Comparison of ENCODE assay signal across 11 cellular contexts in genomic region chr13:43783820-43784219, GRCh38. TPM values are rescaled to one million over a fixed set of nuclear protein-coding genes. Genes with fewer than 3 reads are reported as not detected.
A peak's percentile ranks its signal among the peaks of the same experiment; 100 is the strongest.
DNase-seq lines count a peak whose midpoint lies in the region; ATAC-seq, FAIRE-seq and TF ChIP-seq lines count a peak whose summit lies in the region.
"Had no signal": no experiment of that assay in that cellular context is flagged by ENCODE, and none has a peak within 500 bp of the region (broad histone marks: within the 10 kb centered on the region; RNA-seq: fewer than 3 reads in every experiment).

No MANE protein-coding gene starts in this region.

- peak; percentile 54 for DNase-seq in MCF 10A (ENCODE audit: unreplicated experiment)
- DNase-seq in breast epithelium (ENCODE audit: low spot score in 2 of 2) = no peak
- peak; percentile 44 for DNase-seq in NCI-H446 treated with DMSO at 0.1 percent for 48 hours (lab: John Stamatoyannopoulos, UW)
- peak; percentile 16 to 42 for DNase-seq in fibroblast of lung (ENCODE audit: low read depth in 2 of 2)
- peak; percentile 76 for DNase-seq in superior temporal gyrus (ENCODE audit: extremely low spot score)
- DNase-seq in activated CD8-positive, alpha-beta memory T cell treated with anti-CD3 and anti-CD28 coated beads, Interleukin-2, amount 10 ng/mL, durations not matched to agents 7 days and 5 days = no peak
- DNase-seq in HepG2 (ENCODE audit: low spot score) = no peak

- H3K4me1 ChIP-seq in breast epithelium (no peaks in the 10 kb centered on the region), fibroblast of lung (ENCODE audit: control insufficient read depth, extremely low read depth, insufficient read depth, low read length) (peaks cover 3% of the 10 kb centered on the region), HepG2 (ENCODE audit: insufficient read depth, low read length) (peaks cover 7% of the 10 kb centered on the region; the same call in 1 of the 2 replicates)

- FAIRE-seq in HepG2 (lab: Jason Lieb, UNC) = no peak
- FAIRE-seq: HTR-8/SVneo had no signal

- CTCF ChIA-PET in MCF 10A (lab: Yijun Ruan, JAX) (interaction anchor here (0.6 to 1.3 kb wide), 2 partner anchors 17 to 591 kb away, joined by 3 read pairs; no protein-coding TSS in a partner anchor), HepG2 (lab: Yijun Ruan, JAX; ENCODE audit: low intra/inter-chr PET ratio, low total read pairs) (no interaction called here)
- CTCF ChIA-PET in activated CD8-positive, alpha-beta memory T cell treated with anti-CD3 and anti-CD28 coated beads, Interleukin-2, amount 10 ng/mL, durations not matched to agents 7 days and 5 days (lab: Charles Lee) = no interaction called here

- H3K27ac Mint-ChIP-seq in MCF 10A (ENCODE audit: low read depth, unreplicated experiment) = peak overlapping the region; percentile 19
- no peak overlapping the region for H3K27ac Mint-ChIP-seq in activated CD8-positive, alpha-beta memory T cell treated with anti-CD3 and anti-CD28 coated beads, Interleukin-2, amount 10 ng/mL, durations not matched to agents 7 days and 5 days
- H3K27ac Mint-ChIP-seq: CD14-positive monocyte, mesothelial cell of epicardium had no signal

- POLR2A ChIA-PET in MCF 10A (lab: Yijun Ruan, JAX) = no interaction called here
- POLR2A ChIA-PET in HepG2 (lab: Yijun Ruan, JAX) = no interaction called here

- H3K9me3 ChIP-seq in breast epithelium = no peaks in the 10 kb centered on the region
- no peaks in the 10 kb centered on the region for H3K9me3 ChIP-seq in fibroblast of lung (ENCODE audit: control insufficient read depth, insufficient read depth, low read depth, low read length)
- no peaks in the 10 kb centered on the region for H3K9me3 ChIP-seq in HepG2 (ENCODE audit: low read length)

- intact Hi-C loops in MCF 10A (cut with micrococcal nuclease) = no loop called here
- intact Hi-C loops in breast epithelium (cut with DNase I; ENCODE audit: low total_unique reads) = no loop called here
- intact Hi-C loops in HepG2 (cut with micrococcal nuclease; ENCODE audit: unreplicated experiment) = no loop called here

- WGBS in HepG2 (ENCODE audit: low lambda C conversion rate) = 0% methylated on average over 2 of the region's 2 CpGs

- TF ChIP-seq RAD21 in HepG2 (CRISPR knock-in tag; IDR thresholded peaks at IDR 0.05) = no peak

- H2AFZ ChIP-seq in fibroblast of lung (ENCODE audit: low read length) = no peak overlapping the region
- H2AFZ ChIP-seq in HepG2 (ENCODE audit: low read length) = no peak overlapping the region

- no peak overlapping the region for H3K9ac ChIP-seq in fibroblast of lung (ENCODE audit: insufficient read depth, low read length)
- H3K9ac ChIP-seq in HepG2 (ENCODE audit: insufficient read depth, low read depth, low read length) = no peak overlapping the region

- in situ Hi-C loops in HepG2 (cut with HindIII; ENCODE audit: extremely low pct_ligation_motif_present, low pct_unique_long_range_greater_than_20kb) = loop anchor here (25.0 kb wide), 1 partner anchor 472 kb away; no protein-coding TSS in a partner anchor

- no peaks in the 10 kb centered on the region for H3K36me3 Mint-ChIP-seq in MCF 10A (ENCODE audit: insufficient read depth, unreplicated experiment)
- H3K36me3 Mint-ChIP-seq in activated CD8-positive, alpha-beta memory T cell treated with anti-CD3 and anti-CD28 coated beads, Interleukin-2, amount 10 ng/mL, durations not matched to agents 7 days and 5 days = no peaks in the 10 kb centered on the region
- H3K36me3 Mint-ChIP-seq: CD14-positive monocyte, mesothelial cell of epicardium had no signal

- H3K4me3 ChIP-seq in breast epithelium (no peak overlapping the region), fibroblast of lung (replicated peaks in 1 of 4; ENCODE audit: control extremely low read depth in 1 of 4, insufficient read depth in 1 of 4, low read depth in 3 of 4, low read length in 4 of 4) (no peak overlapping the region), HepG2 (replicated peaks in 1 of 3; ENCODE audit: insufficient read depth in 1 of 3, low read depth in 2 of 3, low read length in 3 of 3) (no peak overlapping the region)

- TF ChIP-seq EP300 in HepG2 (IDR thresholded peaks at IDR 0.05; ENCODE audit: low read depth in 2 of 2, low read length in 2 of 2) (no peak), HepG2 (CRISPR knock-in tag; IDR thresholded peaks at IDR 0.05; ENCODE audit: borderline replicate concordance) (no peak)

- no peak overlapping the region for H3K4me3 Mint-ChIP-seq in MCF 10A (ENCODE audit: unreplicated experiment)
- H3K4me3 Mint-ChIP-seq in activated CD8-positive, alpha-beta memory T cell treated with anti-CD3 and anti-CD28 coated beads, Interleukin-2, amount 10 ng/mL, durations not matched to agents 7 days and 5 days = no peak overlapping the region
- H3K4me3 Mint-ChIP-seq: CD14-positive monocyte, mesothelial cell of epicardium had no signal

- H3K4me2 ChIP-seq in fibroblast of lung (ENCODE audit: extremely low read depth, insufficient read depth, low read length) (no peak overlapping the region), HepG2 (ENCODE audit: low read depth, low read length) (no peak overlapping the region)

- BruUV-seq in MCF 10A (replicated peaks; lab: Mats Ljungman, UMichigan) (no TSS peak), HepG2 (replicated peaks; lab: Mats Ljungman, UMichigan) (no TSS peak)

- no peaks in the 10 kb centered on the region for H3K79me2 ChIP-seq in fibroblast of lung (ENCODE audit: control insufficient read depth, insufficient read depth, low read length)
- H3K79me2 ChIP-seq in HepG2 (ENCODE audit: insufficient read depth, low read length) = no peaks in the 10 kb centered on the region

- H3K36me3 ChIP-seq in breast epithelium (no peaks in the 10 kb centered on the region), fibroblast of lung (ENCODE audit: control insufficient read depth, insufficient read depth, low read length) (no peaks in the 10 kb centered on the region), HepG2 (replicated peaks in 1 of 2; ENCODE audit: control insufficient read depth in 1 of 2, insufficient read depth in 2 of 2, low read length in 2 of 2) (no peaks in the 10 kb centered on the region)

- peaks cover 20% of the 10 kb centered on the region for H3K4me1 Mint-ChIP-seq in MCF 10A (ENCODE audit: insufficient read depth, unreplicated experiment)
- peaks cover 13% of the 10 kb centered on the region for H3K4me1 Mint-ChIP-seq in activated CD8-positive, alpha-beta memory T cell treated with anti-CD3 and anti-CD28 coated beads, Interleukin-2, amount 10 ng/mL, durations not matched to agents 7 days and 5 days

- TF ChIP-seq POLR2A in breast epithelium (IDR thresholded peaks at IDR 0.05) (no peak), HepG2 (IDR thresholded peaks at IDR 0.05; ENCODE audit: insufficient read depth in 1 of 2, low read depth in 2 of 2, low read length in 2 of 2) (no peak)

- H3K27me3 ChIP-seq in breast epithelium = no peaks in the 10 kb centered on the region
- no peaks in the 10 kb centered on the region for H3K27me3 ChIP-seq in fibroblast of lung (ENCODE audit: control insufficient read depth, insufficient read depth, low read length)
- peaks cover 2 to 32% of the 10 kb centered on the region in 2 experiments; a peak in 4 of 5 replicates for H3K27me3 ChIP-seq in HepG2 (ENCODE audit: control insufficient read depth in 1 of 2, insufficient read depth in 2 of 2, low read length in 2 of 2)

- H3K27ac ChIP-seq in breast epithelium (no peak overlapping the region), fibroblast of lung (ENCODE audit: insufficient read depth, low read length) (no peak overlapping the region), HepG2 (ENCODE audit: extremely low read length, insufficient read depth, low read length) (no peak overlapping the region)

- no peaks in the 10 kb centered on the region for H3K9me3 Mint-ChIP-seq in MCF 10A (ENCODE audit: unreplicated experiment)
- H3K9me3 Mint-ChIP-seq in activated CD8-positive, alpha-beta memory T cell treated with anti-CD3 and anti-CD28 coated beads, Interleukin-2, amount 10 ng/mL, durations not matched to agents 7 days and 5 days (ENCODE audit: low read depth) = no peaks in the 10 kb centered on the region
- H3K9me3 Mint-ChIP-seq: mesothelial cell of epicardium had no signal

- H3K27me3 Mint-ChIP-seq in MCF 10A (ENCODE audit: insufficient read depth, unreplicated experiment) = no peaks in the 10 kb centered on the region
- peaks cover 65% of the 10 kb centered on the region for H3K27me3 Mint-ChIP-seq in activated CD8-positive, alpha-beta memory T cell treated with anti-CD3 and anti-CD28 coated beads, Interleukin-2, amount 10 ng/mL, durations not matched to agents 7 days and 5 days

- no peak for TF ChIP-seq CTCF in MCF 10A (IDR thresholded peaks at IDR 0.05; ENCODE audit: unreplicated experiment)
- TF ChIP-seq CTCF in breast epithelium (IDR thresholded peaks at IDR 0.05) = no peak
- TF ChIP-seq CTCF in fibroblast of lung (conservative IDR thresholded peaks at IDR 0.05 in 1 of 2, IDR thresholded peaks at IDR 0.05 in 1 of 2; ENCODE audit: low read depth in 1 of 2, low read length in 2 of 2) = no peak
- no peak for TF ChIP-seq CTCF in HepG2 (CRISPR knock-in tag; IDR thresholded peaks at IDR 0.05)

- no peak for ATAC-seq in activated CD8-positive, alpha-beta memory T cell treated with anti-CD3 and anti-CD28 coated beads, Interleukin-2, amount 10 ng/mL, durations not matched to agents 7 days and 5 days
- ATAC-seq in HepG2 = no peak
- no peak for ATAC-seq in HG02759 (IDR thresholded peaks at IDR 0.05; ENCODE audit: unreplicated experiment)

- H4K20me1 ChIP-seq in fibroblast of lung (ENCODE audit: control insufficient read depth, extremely low read depth, insufficient read depth, low read length) (no peaks in the 10 kb centered on the region), HepG2 (ENCODE audit: insufficient read depth, low read length) (no peaks in the 10 kb centered on the region)

RNA-seq across cellular contexts. Expression of gene ENOX1, which starts 3.0 kb away (rescaled TPM):
- total RNA-seq in MCF 10A (2022) (1.5 and 1.8 TPM in 2 replicates), breast epithelium (1 to 10 TPM; 1.9 to 2.3 (median 2.0) TPM), fibroblast of lung (4.4 and 7.6 TPM in 2 replicates), HepG2 (2016; rRNA removed; fragmentation: Illumina TruSeq; extraction: Trizol) (not detected in 2 replicates)
- polyA plus RNA-seq in fibroblast of lung (3.5 and 8.1 TPM in 2 replicates), HepG2 (2011; rRNA removed) (0.05 TPM in 1 of 2 replicates, not detected in the other)
- polyA plus RNA-seq in fibroblast of lung (2012) = 2.4 and 4.6 TPM in 2 replicates
- 3.4 and 4.8 TPM in 2 replicates for polyA minus RNA-seq in fibroblast of lung (ENCODE audit: low replicate concordance)
- total RNA-seq in activated CD8-positive, alpha-beta memory T cell treated with anti-CD3 and anti-CD28 coated beads, Interleukin-2, amount 10 ng/mL, durations not matched to agents 7 days and 5 days = 1 to 10 TPM in 1 of 2 experiments, not detected in 1; 2.4 TPM
- total RNA-seq in HepG2 (2016; cell fraction: cytosol; rRNA removed; fragmentation: Illumina TruSeq; extraction: Trizol; ENCODE audit: low read depth) = not detected in 2 replicates
- total RNA-seq in HepG2 (2016; cell fraction: insoluble cytoplasmic fraction; rRNA removed; fragmentation: Illumina TruSeq; extraction: Trizol) = not detected in 2 replicates
- total RNA-seq in HepG2 (2016; cell fraction: membrane; rRNA removed; fragmentation: Illumina TruSeq; extraction: Trizol) = not detected in 2 replicates
- total RNA-seq in HepG2 (2016; cell fraction: nucleus; rRNA removed; fragmentation: Illumina TruSeq; extraction: Trizol) = not detected in 2 replicates
- 0.01 and 0.03 TPM in 2 replicates for polyA plus RNA-seq in HepG2 (2011; cell fraction: cytosol; rRNA removed)
- not detected in 2 replicates for polyA plus RNA-seq in HepG2 (2011; cell fraction: nucleus; rRNA removed)
- not detected in 2 replicates for polyA plus RNA-seq in HepG2 (2012)
- not detected in 2 replicates for polyA plus RNA-seq in HepG2 (2016; cell fraction: cytosol; fragmentation: Illumina TruSeq; extraction: Trizol; ENCODE audit: low read depth)
- polyA plus RNA-seq in HepG2 (2016; cell fraction: insoluble cytoplasmic fraction; fragmentation: Illumina TruSeq; extraction: Trizol; ENCODE audit: low read depth) = not detected in 2 replicates
- not detected in 2 replicates for polyA plus RNA-seq in HepG2 (2016; cell fraction: membrane; fragmentation: Illumina TruSeq; extraction: Trizol; ENCODE audit: low read depth)
- polyA plus RNA-seq in HepG2 (2016; cell fraction: nucleus; fragmentation: Illumina TruSeq; extraction: Trizol; ENCODE audit: insufficient read depth, low read depth) = not detected in 2 replicates
- polyA minus RNA-seq in HepG2 (2011; rRNA and poly(A)+ RNA removed; ENCODE audit: low replicate concordance) = 0.08 and 4.3 TPM in 2 replicates
- not detected in 2 replicates for polyA minus RNA-seq in HepG2 (2011; cell fraction: cytosol; rRNA and poly(A)+ RNA removed)
- polyA minus RNA-seq in HepG2 (2011; cell fraction: nucleus; rRNA and poly(A)+ RNA removed) = 0.39 TPM in 1 of 2 replicates, not detected in the other

Comparison
In these comparisons a context has a peak if more than half of its experiments do, and no peak if none do; other contexts are left out.
1. DNase-seq: peak in MCF 10A (single experiment), NCI-H446 treated with DMSO at 0.1 percent for 48 hours (single experiment), fibroblast of lung (2 of 2) and superior temporal gyrus (single experiment); none in breast epithelium (0 of 2), activated CD8-positive, alpha-beta memory T cell treated with anti-CD3 and anti-CD28 coated beads, Interleukin-2, amount 10 ng/mL, durations not matched to agents 7 days and 5 days (single experiment) and HepG2 (single experiment).